Comparison of ENCODE assay signal across 1 cellular context in the genomic region with DNA sequence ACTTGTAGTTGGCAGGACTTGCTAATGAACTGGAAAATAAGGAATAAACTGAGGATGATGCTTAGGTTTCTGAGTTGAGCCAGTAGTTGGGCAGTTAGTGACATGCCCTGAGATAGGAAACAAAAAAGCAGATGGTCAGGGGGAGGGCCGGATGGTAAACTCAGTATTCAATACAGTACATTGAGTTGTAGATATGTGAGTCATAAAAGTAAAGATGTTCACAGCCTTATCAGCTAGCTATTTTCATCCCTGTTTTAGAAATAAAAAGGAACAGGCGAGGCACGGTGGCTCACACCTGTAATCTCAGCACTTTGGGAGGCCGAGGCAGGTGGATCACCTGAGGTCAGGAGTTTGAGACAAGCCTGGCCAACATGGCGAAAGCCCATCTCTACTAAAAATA.
TF ChIP-seq lines count a peak whose summit lies in the region.

No MANE protein-coding gene starts in this region.

TF ChIP-seq in K562, 482 proteins besides CTCF, POLR2A, EP300 and RAD21 (continued from another document and continues in another):
- TF ChIP-seq, protein P1, sequence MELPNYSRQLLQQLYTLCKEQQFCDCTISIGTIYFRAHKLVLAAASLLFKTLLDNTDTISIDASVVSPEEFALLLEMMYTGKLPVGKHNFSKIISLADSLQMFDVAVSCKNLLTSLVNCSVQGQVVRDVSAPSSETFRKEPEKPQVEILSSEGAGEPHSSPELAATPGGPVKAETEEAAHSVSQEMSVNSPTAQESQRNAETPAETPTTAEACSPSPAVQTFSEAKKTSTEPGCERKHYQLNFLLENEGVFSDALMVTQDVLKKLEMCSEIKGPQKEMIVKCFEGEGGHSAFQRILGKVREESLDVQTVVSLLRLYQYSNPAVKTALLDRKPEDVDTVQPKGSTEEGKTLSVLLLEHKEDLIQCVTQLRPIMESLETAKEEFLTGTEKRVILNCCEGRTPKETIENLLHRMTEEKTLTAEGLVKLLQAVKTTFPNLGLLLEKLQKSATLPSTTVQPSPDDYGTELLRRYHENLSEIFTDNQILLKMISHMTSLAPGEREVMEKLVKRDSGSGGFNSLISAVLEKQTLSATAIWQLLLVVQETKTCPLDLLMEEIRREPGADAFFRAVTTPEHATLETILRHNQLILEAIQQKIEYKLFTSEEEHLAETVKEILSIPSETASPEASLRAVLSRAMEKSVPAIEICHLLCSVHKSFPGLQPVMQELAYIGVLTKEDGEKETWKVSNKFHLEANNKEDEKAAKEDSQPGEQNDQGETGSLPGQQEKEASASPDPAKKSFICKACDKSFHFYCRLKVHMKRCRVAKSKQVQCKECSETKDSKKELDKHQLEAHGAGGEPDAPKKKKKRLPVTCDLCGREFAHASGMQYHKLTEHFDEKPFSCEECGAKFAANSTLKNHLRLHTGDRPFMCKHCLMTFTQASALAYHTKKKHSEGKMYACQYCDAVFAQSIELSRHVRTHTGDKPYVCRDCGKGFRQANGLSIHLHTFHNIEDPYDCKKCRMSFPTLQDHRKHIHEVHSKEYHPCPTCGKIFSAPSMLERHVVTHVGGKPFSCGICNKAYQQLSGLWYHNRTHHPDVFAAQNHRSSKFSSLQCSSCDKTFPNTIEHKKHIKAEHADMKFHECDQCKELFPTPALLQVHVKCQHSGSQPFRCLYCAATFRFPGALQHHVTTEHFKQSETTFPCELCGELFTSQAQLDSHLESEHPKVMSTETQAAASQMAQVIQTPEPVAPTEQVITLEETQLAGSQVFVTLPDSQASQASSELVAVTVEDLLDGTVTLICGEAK (IDR thresholded peaks at IDR 0.05), result no peak
- TF ChIP-seq, protein P1 (CRISPR knock-in tag; IDR thresholded peaks at IDR 0.05), result no peak
- TF ChIP-seq HLTF (IDR thresholded peaks at IDR 0.05) (no peak), SIN3A (IDR thresholded peaks at IDR 0.05; ENCODE audit: borderline replicate concordance in 2 of 2, control insufficient read depth in 1 of 2, low read depth in 2 of 2, low read length in 2 of 2) (no peak), GTF2E2 (tag; IDR thresholded peaks at IDR 0.05) (no peak), ESRRA (IDR thresholded peaks at IDR 0.05; ENCODE audit: borderline replicate concordance, low read depth) (no peak), ZNF347 (CRISPR knock-in tag; IDR thresholded peaks at IDR 0.05; ENCODE audit: low read depth) (no peak), CREBBP (IDR thresholded peaks at IDR 0.05; ENCODE audit: low read depth, low read length) (no peak), WHSC1 (IDR thresholded peaks at IDR 0.05; ENCODE audit: low read length) (no peak), SMAD3 (CRISPR knock-in tag; conservative IDR thresholded peaks at IDR 0.05) (no peak), NONO (IDR thresholded peaks at IDR 0.05; ENCODE audit: low read depth in 2 of 2, low read length in 1 of 2) (no peak), RBM34 (IDR thresholded peaks at IDR 0.05; ENCODE audit: borderline replicate concordance, insufficient read depth, low read length) (no peak), EWSR1 (IDR thresholded peaks at IDR 0.05; ENCODE audit: borderline replicate concordance, low read depth, partially characterized antibody) (no peak), ZNF23 (CRISPR knock-in tag; IDR thresholded peaks at IDR 0.05) (no peak), PPARD (CRISPR knock-in tag; IDR thresholded peaks at IDR 0.05) (no peak), LCOR (CRISPR knock-in tag; IDR thresholded peaks at IDR 0.05) (no peak), NR2C1 (IDR thresholded peaks at IDR 0.05) (no peak), NR2C1 (tag; IDR thresholded peaks at IDR 0.05) (no peak), PYGO2 (tag; IDR thresholded peaks at IDR 0.05) (no peak), NFIC (IDR thresholded peaks at IDR 0.05) (peak; percentile 53), ZNF830 (CRISPR knock-in tag; IDR thresholded peaks at IDR 0.05) (no peak), KDM5B (IDR thresholded peaks at IDR 0.05; ENCODE audit: insufficient replicate concordance, low read depth, low read length) (no peak), ZNF124 (CRISPR knock-in tag; IDR thresholded peaks at IDR 0.05) (no peak), ADNP (tag; IDR thresholded peaks at IDR 0.05) (no peak), BCOR (IDR thresholded peaks at IDR 0.05) (no peak), CBX8 (IDR thresholded peaks at IDR 0.05; ENCODE audit: borderline replicate concordance, extremely low read depth, low read depth, low read length, poor library complexity, severe bottlenecking) (no peak), PRMT5 (CRISPR knock-in tag; IDR thresholded peaks at IDR 0.05) (no peak), TARDBP (IDR thresholded peaks at IDR 0.05) (no peak), TOE1 (IDR thresholded peaks at IDR 0.05; ENCODE audit: borderline replicate concordance) (no peak), TOE1 (CRISPR knock-in tag; IDR thresholded peaks at IDR 0.05; ENCODE audit: borderline replicate concordance, low read depth) (no peak)
- TF ChIP-seq, protein P2, sequence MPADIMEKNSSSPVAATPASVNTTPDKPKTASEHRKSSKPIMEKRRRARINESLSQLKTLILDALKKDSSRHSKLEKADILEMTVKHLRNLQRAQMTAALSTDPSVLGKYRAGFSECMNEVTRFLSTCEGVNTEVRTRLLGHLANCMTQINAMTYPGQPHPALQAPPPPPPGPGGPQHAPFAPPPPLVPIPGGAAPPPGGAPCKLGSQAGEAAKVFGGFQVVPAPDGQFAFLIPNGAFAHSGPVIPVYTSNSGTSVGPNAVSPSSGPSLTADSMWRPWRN (IDR thresholded peaks at IDR 0.05; ENCODE audit: low read depth), result no peak
- TF ChIP-seq, protein P3, sequence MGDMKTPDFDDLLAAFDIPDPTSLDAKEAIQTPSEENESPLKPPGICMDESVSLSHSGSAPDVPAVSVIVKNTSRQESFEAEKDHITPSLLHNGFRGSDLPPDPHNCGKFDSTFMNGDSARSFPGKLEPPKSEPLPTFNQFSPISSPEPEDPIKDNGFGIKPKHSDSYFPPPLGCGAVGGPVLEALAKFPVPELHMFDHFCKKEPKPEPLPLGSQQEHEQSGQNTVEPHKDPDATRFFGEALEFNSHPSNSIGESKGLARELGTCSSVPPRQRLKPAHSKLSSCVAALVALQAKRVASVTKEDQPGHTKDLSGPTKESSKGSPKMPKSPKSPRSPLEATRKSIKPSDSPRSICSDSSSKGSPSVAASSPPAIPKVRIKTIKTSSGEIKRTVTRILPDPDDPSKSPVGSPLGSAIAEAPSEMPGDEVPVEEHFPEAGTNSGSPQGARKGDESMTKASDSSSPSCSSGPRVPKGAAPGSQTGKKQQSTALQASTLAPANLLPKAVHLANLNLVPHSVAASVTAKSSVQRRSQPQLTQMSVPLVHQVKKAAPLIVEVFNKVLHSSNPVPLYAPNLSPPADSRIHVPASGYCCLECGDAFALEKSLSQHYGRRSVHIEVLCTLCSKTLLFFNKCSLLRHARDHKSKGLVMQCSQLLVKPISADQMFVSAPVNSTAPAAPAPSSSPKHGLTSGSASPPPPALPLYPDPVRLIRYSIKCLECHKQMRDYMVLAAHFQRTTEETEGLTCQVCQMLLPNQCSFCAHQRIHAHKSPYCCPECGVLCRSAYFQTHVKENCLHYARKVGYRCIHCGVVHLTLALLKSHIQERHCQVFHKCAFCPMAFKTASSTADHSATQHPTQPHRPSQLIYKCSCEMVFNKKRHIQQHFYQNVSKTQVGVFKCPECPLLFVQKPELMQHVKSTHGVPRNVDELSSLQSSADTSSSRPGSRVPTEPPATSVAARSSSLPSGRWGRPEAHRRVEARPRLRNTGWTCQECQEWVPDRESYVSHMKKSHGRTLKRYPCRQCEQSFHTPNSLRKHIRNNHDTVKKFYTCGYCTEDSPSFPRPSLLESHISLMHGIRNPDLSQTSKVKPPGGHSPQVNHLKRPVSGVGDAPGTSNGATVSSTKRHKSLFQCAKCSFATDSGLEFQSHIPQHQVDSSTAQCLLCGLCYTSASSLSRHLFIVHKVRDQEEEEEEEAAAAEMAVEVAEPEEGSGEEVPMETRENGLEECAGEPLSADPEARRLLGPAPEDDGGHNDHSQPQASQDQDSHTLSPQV (IDR thresholded peaks at IDR 0.05), result 0 out of 2 replicates have a peak, but pooled peaks have one; percentile 56
- TF ChIP-seq, protein P4, sequence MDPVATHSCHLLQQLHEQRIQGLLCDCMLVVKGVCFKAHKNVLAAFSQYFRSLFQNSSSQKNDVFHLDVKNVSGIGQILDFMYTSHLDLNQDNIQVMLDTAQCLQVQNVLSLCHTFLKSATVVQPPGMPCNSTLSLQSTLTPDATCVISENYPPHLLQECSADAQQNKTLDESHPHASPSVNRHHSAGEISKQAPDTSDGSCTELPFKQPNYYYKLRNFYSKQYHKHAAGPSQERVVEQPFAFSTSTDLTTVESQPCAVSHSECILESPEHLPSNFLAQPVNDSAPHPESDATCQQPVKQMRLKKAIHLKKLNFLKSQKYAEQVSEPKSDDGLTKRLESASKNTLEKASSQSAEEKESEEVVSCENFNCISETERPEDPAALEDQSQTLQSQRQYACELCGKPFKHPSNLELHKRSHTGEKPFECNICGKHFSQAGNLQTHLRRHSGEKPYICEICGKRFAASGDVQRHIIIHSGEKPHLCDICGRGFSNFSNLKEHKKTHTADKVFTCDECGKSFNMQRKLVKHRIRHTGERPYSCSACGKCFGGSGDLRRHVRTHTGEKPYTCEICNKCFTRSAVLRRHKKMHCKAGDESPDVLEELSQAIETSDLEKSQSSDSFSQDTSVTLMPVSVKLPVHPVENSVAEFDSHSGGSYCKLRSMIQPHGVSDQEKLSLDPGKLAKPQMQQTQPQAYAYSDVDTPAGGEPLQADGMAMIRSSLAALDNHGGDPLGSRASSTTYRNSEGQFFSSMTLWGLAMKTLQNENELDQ (CRISPR knock-in tag; IDR thresholded peaks at IDR 0.05; ENCODE audit: borderline replicate concordance), result no peak
- TF ChIP-seq, protein P5, sequence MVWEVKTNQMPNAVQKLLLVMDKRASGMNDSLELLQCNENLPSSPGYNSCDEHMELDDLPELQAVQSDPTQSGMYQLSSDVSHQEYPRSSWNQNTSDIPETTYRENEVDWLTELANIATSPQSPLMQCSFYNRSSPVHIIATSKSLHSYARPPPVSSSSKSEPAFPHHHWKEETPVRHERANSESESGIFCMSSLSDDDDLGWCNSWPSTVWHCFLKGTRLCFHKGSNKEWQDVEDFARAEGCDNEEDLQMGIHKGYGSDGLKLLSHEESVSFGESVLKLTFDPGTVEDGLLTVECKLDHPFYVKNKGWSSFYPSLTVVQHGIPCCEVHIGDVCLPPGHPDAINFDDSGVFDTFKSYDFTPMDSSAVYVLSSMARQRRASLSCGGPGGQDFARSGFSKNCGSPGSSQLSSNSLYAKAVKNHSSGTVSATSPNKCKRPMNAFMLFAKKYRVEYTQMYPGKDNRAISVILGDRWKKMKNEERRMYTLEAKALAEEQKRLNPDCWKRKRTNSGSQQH (CRISPR knock-in tag; IDR thresholded peaks at IDR 0.05), result no peak
- TF ChIP-seq, protein P6, sequence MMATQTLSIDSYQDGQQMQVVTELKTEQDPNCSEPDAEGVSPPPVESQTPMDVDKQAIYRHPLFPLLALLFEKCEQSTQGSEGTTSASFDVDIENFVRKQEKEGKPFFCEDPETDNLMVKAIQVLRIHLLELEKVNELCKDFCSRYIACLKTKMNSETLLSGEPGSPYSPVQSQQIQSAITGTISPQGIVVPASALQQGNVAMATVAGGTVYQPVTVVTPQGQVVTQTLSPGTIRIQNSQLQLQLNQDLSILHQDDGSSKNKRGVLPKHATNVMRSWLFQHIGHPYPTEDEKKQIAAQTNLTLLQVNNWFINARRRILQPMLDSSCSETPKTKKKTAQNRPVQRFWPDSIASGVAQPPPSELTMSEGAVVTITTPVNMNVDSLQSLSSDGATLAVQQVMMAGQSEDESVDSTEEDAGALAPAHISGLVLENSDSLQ (IDR thresholded peaks at IDR 0.05), result 0 out of 2 replicates have a peak, but pooled peaks have one; percentile 32
- TF ChIP-seq, protein P7, sequence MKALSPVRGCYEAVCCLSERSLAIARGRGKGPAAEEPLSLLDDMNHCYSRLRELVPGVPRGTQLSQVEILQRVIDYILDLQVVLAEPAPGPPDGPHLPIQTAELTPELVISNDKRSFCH (CRISPR knock-in tag; IDR thresholded peaks at IDR 0.05), result no peak
- TF ChIP-seq, protein P7 (tag; IDR thresholded peaks at IDR 0.05), result no peak
- TF ChIP-seq, protein P8, sequence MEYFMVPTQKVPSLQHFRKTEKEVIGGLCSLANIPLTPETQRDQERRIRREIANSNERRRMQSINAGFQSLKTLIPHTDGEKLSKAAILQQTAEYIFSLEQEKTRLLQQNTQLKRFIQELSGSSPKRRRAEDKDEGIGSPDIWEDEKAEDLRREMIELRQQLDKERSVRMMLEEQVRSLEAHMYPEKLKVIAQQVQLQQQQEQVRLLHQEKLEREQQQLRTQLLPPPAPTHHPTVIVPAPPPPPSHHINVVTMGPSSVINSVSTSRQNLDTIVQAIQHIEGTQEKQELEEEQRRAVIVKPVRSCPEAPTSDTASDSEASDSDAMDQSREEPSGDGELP (CRISPR knock-in tag; IDR thresholded peaks at IDR 0.05; ENCODE audit: borderline replicate concordance), result no peak
- TF ChIP-seq, protein P9, sequence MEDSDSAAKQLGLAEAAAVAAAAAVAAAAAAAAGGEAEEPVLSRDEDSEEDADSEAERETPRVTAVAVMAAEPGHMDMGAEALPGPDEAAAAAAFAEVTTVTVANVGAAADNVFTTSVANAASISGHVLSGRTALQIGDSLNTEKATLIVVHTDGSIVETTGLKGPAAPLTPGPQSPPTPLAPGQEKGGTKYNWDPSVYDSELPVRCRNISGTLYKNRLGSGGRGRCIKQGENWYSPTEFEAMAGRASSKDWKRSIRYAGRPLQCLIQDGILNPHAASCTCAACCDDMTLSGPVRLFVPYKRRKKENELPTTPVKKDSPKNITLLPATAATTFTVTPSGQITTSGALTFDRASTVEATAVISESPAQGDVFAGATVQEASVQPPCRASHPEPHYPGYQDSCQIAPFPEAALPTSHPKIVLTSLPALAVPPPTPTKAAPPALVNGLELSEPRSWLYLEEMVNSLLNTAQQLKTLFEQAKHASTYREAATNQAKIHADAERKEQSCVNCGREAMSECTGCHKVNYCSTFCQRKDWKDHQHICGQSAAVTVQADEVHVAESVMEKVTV (CRISPR knock-in tag; IDR thresholded peaks at IDR 0.05), result no peak
